ENCODE assay signal across 23 cellular contexts in the genomic region with DNA sequence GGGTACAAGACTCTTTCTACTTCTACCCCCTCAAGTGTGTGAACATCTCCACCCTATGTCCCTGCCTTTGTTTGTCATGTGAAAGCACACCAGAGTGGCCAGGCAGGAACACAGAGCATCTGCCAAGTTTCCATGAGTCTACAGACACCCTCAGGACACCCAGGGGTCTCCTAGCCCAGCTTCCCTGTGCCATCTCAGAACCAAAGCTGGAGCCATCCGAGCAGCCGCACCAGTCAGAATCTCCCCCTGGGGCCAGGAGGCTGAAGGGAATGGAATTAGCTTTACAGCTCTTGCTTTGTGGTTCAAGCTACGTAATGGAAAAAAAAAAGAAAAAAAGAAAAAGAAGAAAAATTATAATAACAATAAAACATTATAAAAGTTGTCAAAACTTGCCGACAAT. TPM values are rescaled to one million over a fixed set of nuclear protein-coding genes. Genes with fewer than 3 reads are reported as not detected.
"Had no signal": no experiment of that assay in that cellular context is flagged by ENCODE, and none has a peak within 500 bp of the region (broad histone marks: within the 10 kb centered on the region; RNA-seq: fewer than 3 reads in every experiment).

No MANE protein-coding gene starts in this region.

- DNase-seq: activated CD4-positive, alpha-beta T cell treated with anti-CD3 and anti-CD28 coated beads for 36 hours; activated CD4-positive, alpha-beta T cell treated with anti-CD3 and anti-CD28 coated beads, Interleukin-2, amount 50 U/mL, for 48 hours; activated gamma-delta T cell; adrenal gland; dorsolateral prefrontal cortex; endodermal cell; left colon; occipital lobe; right lobe of liver; stimulated activated CD4-positive, alpha-beta T cell treated with anti-CD3 and anti-CD28 coated beads, Interleukin-4, amount 100 ng/mL, for 4 hours; thyroid gland had no signal

- H3K4me1 Mint-ChIP-seq: activated CD4-positive, alpha-beta T cell treated with anti-CD3 and anti-CD28 coated beads for 36 hours; activated naive CD4-positive, alpha-beta T cell treated with anti-CD3 and anti-CD28 coated beads, Interleukin-2, amount 50 U/mL, for 24 hours; stimulated activated memory B cell treated with anti-CD40 and anti-IgM and Interleukin-4, amounts not matched to agents 10 μg/mL and 1 μg/mL and 100 μg/mL, for 72 hours had no signal

- H3K27me3 ChIP-seq: cardiac muscle cell, right lobe of liver, thyroid gland, vagina had no signal

- ATAC-seq: activated CD4-positive, alpha-beta T cell treated with anti-CD3 and anti-CD28 coated beads for 36 hours; left colon; right lobe of liver; stimulated activated memory B cell treated with anti-CD40 and anti-IgM and Interleukin-4, amounts not matched to agents 10 μg/mL and 1 μg/mL and 100 μg/mL, for 72 hours had no signal

- H3K27ac Mint-ChIP-seq: activated CD4-positive, alpha-beta T cell treated with anti-CD3 and anti-CD28 coated beads for 36 hours; activated naive CD4-positive, alpha-beta T cell treated with anti-CD3 and anti-CD28 coated beads, Interleukin-2, amount 50 U/mL, for 24 hours; endodermal cell; stimulated activated memory B cell treated with anti-CD40 and anti-IgM and Interleukin-4, amounts not matched to agents 10 μg/mL and 1 μg/mL and 100 μg/mL, for 72 hours had no signal

- H3K4me3 Mint-ChIP-seq: activated CD4-positive, alpha-beta T cell treated with anti-CD3 and anti-CD28 coated beads for 36 hours; activated naive CD4-positive, alpha-beta T cell treated with anti-CD3 and anti-CD28 coated beads, Interleukin-2, amount 50 U/mL, for 24 hours; endodermal cell; stimulated activated memory B cell treated with anti-CD40 and anti-IgM and Interleukin-4, amounts not matched to agents 10 μg/mL and 1 μg/mL and 100 μg/mL, for 72 hours had no signal

- H3K9me3 ChIP-seq: adrenal gland, prostate gland, right lobe of liver, thyroid gland, vagina had no signal

- H3K36me3 Mint-ChIP-seq: activated naive CD4-positive, alpha-beta T cell treated with anti-CD3 and anti-CD28 coated beads, Interleukin-2, amount 50 U/mL, for 24 hours; stimulated activated memory B cell treated with anti-CD40 and anti-IgM and Interleukin-4, amounts not matched to agents 10 μg/mL and 1 μg/mL and 100 μg/mL, for 72 hours had no signal

- H3K27ac ChIP-seq: adrenal gland, cardiac muscle cell, prostate gland, right lobe of liver, SK-N-MC, thyroid gland, vagina had no signal

- H3K4me3 ChIP-seq: adrenal gland, cardiac muscle cell, dorsolateral prefrontal cortex, lung, prostate gland, right lobe of liver, SK-N-MC, smooth muscle cell, thyroid gland, vagina had no signal

- H3K36me3 ChIP-seq: adrenal gland, prostate gland, right lobe of liver, thyroid gland, vagina had no signal

- H3K4me1 ChIP-seq: adrenal gland, prostate gland, right lobe of liver, vagina had no signal

RNA-seq across cellular contexts. Expression of a gene that starts 37.3 kb away (rescaled TPM):
- total RNA-seq: activated CD4-positive, alpha-beta T cell treated with anti-CD3 and anti-CD28 coated beads for 36 hours; endodermal cell; epithelial cell of proximal tubule; left colon; mononuclear cell; occipital lobe; right lobe of liver; smooth muscle cell; T-helper 2 cell treated with Interferon-gamma antibody and Interleukin-4, amounts not matched to agents 100 ng/mL and 5 ng/mL, for 36 hours; vagina had no signal
- polyA plus RNA-seq: neural cell, smooth muscle cell had no signal
